ENCODE assay signal across 1 cellular context in the genomic region with DNA sequence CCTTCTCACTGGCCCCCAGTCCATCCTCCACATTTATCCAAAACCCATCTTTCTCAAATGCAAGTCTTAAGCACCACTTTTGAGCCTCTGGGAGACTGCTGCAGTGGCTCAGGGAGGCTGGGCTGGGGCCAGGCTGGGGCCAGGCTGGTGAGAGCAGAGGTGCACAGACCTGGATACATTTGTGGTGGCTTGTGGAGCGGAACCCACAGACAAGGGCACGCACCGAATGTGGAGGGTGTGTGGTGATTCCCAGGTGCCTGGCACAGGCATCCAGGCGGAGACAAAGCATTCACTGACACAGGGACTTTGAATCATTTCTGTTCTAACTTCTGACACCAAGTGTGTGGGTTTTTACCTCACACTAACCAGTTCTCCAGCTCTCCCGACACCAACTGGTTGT.
TF ChIP-seq lines count a peak whose summit lies in the region.

No MANE protein-coding gene starts in this region.

TF ChIP-seq in HepG2, 621 proteins besides CTCF, POLR2A, EP300 and RAD21 (continued from another document):
- no peak for TF ChIP-seq ZNF441 (CRISPR knock-in tag; IDR thresholded peaks at IDR 0.05; ENCODE audit: borderline replicate concordance)
- TF ChIP-seq ZNF572 (CRISPR knock-in tag; IDR thresholded peaks at IDR 0.05): 0 out of 2 replicates have a peak, but pooled peaks have one; percentile 22
- TF ChIP-seq SATB2 (CRISPR knock-in tag; IDR thresholded peaks at IDR 0.05): no peak
- TF ChIP-seq ZNF570 (CRISPR knock-in tag; IDR thresholded peaks at IDR 0.05; ENCODE audit: borderline replicate concordance): no peak
